In the genomic region with DNA sequence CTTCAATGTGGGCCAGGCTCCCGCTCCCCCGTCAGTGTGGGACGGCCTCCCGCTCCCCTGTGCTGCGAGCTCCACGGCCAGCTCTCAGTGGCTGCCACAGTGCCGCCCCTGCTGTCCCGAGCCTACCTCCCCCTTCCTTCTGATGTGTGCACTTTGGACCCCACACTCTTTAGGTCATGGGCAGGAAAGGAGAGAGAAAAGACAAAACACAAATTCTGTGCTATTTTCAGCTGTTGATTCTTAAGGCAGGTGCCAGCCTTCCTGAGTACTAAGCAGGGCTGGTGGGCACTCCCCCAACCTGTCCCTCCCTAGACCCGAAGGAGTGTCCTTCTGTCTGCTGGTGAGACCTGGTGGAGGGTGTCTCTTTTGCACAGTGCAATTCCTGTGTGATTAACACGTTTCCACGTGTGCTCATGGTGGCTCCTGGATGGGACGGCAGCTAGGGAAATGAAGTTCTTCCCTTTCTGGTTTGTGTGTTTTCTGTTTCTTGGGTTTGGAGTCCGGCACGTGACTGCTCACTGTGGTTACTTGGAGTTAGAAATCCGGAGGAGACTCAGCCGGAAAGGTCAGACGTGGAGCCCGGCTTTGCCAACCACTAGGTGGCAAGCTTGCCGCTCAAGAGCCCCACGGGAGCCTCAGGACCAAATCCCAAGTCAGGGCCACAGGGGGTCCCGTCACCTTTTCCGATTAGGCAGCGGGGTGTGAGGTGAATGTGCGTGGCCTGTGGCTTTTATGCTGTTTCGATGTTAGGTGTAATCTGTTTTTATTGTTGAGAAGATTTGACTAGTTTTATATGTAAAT, we compare ENCODE assay signal across 1 cellular context.
TF ChIP-seq lines count a peak whose summit lies in the region.

No MANE protein-coding gene starts in this region.

TF ChIP-seq in H1, 55 proteins besides CTCF, POLR2A, EP300 and RAD21:
- TF ChIP-seq USF2 (IDR thresholded peaks at IDR 0.05; ENCODE audit: low read length): peak; percentile 66
